9 cellular contexts compared by ENCODE assay signal in genomic region chr13:32669030-32669646, GRCh38.
DNase-seq lines count a peak whose midpoint lies in the region; ATAC-seq and TF ChIP-seq lines count a peak whose summit lies in the region.
"Had no signal": no experiment of that assay in that cellular context is flagged by ENCODE, and none has a peak within 500 bp of the region (broad histone marks: within the 10 kb centered on the region; RNA-seq: fewer than 3 reads in every experiment).

No MANE protein-coding gene starts in this region.

- intact Hi-C loops in PC-3 (cut with micrococcal nuclease): no loop called here

- no peak overlapping the region for H2AK5ac ChIP-seq in neuronal stem cell (ENCODE audit: low read depth, low read length)

- H3K18ac ChIP-seq in neuronal stem cell (ENCODE audit: low read length): no peak overlapping the region

- H3K27me3 Mint-ChIP-seq in endothelial cell (ENCODE audit: unreplicated experiment): peaks cover 2% of the 10 kb centered on the region

- no peaks in the 10 kb centered on the region for H3K79me2 ChIP-seq in PC-3 (ENCODE audit: low read length)

- H2AFZ ChIP-seq in PC-3 (ENCODE audit: low read length) (no peak overlapping the region), neuronal stem cell (ENCODE audit: low read length) (no peak overlapping the region)

- no peak overlapping the region for H4K8ac ChIP-seq in neuronal stem cell (ENCODE audit: low read depth, low read length)

- H3K4me3 ChIP-seq in PC-3 (ENCODE audit: low read length) (no peak overlapping the region), neuronal stem cell (ENCODE audit: low read length in 2 of 2) (no peak overlapping the region)
- H3K4me3 ChIP-seq: BLaER1 had no signal

- peaks cover 3% of the 10 kb centered on the region for H3K36me3 Mint-ChIP-seq in endothelial cell (ENCODE audit: low read depth, unreplicated experiment)

- no peak overlapping the region for H4K91ac ChIP-seq in neuronal stem cell (ENCODE audit: low read depth, low read length, poor library complexity)

- H3K9me3 Mint-ChIP-seq in endothelial cell (ENCODE audit: unreplicated experiment): no peaks in the 10 kb centered on the region

- peak; percentile 49 for TF ChIP-seq RAD21 in Ishikawa (IDR thresholded peaks at IDR 0.05; ENCODE audit: low read depth)

- H3K9me3 ChIP-seq in PC-3 (ENCODE audit: low read length) (no peaks in the 10 kb centered on the region), neuronal stem cell (replicated peaks in 1 of 2; ENCODE audit: control insufficient read depth in 2 of 2, insufficient read depth in 1 of 2, low read depth in 1 of 2, low read length in 2 of 2) (peaks cover 0 to 3% of the 10 kb centered on the region in 2 donors)
- H3K9me3 ChIP-seq: BLaER1 had no signal

- H4K20me1 ChIP-seq in PC-3 (ENCODE audit: low read length): no peaks in the 10 kb centered on the region
- H4K20me1 ChIP-seq: BLaER1 had no signal

- H2BK5ac ChIP-seq in neuronal stem cell (ENCODE audit: low read length): no peak overlapping the region

- ATAC-seq in PC-3 (0 out of 2 replicates have a peak, but pooled peaks have one; percentile 27), GM21360 (IDR thresholded peaks at IDR 0.05; ENCODE audit: unreplicated experiment) (no peak), HG02852 (IDR thresholded peaks at IDR 0.05; ENCODE audit: unreplicated experiment) (no peak)

- no peaks in the 10 kb centered on the region for H3K9me2 ChIP-seq in PC-3 (replicated peaks; ENCODE audit: low read length)

- no peaks in the 10 kb centered on the region for H3F3A ChIP-seq in PC-3 (ENCODE audit: low read length, unreplicated experiment)

- no peak overlapping the region for H2BK15ac ChIP-seq in neuronal stem cell (ENCODE audit: low read length)

- no peak overlapping the region for H3K9ac ChIP-seq in PC-3 (ENCODE audit: low read length)
- H3K9ac ChIP-seq in neuronal stem cell (ENCODE audit: low read depth, low read length, poor library complexity): no peak overlapping the region
- H3K9ac ChIP-seq: BLaER1 had no signal

- no peaks in the 10 kb centered on the region for H3K79me1 ChIP-seq in neuronal stem cell (ENCODE audit: low read depth, low read length)

- WGBS in neuronal stem cell (ENCODE audit: extremely low coverage in 2 of 2, insufficient read length in 2 of 2, insufficient replicate concordance in 1 of 2), 2 donors: no CpG with 5 or more reads among the region's 3 CpGs

- H3K36me3 ChIP-seq in PC-3 (ENCODE audit: low read depth, low read length): 0 out of 2 replicates have a peak, but pooled peaks cover 5% of the 10 kb centered on the region
- peaks cover 2 to 82% of the 10 kb centered on the region in 2 donors for H3K36me3 ChIP-seq in neuronal stem cell (replicated peaks in 1 of 2; ENCODE audit: control insufficient read depth in 2 of 2, insufficient read depth in 2 of 2, low read length in 2 of 2)

- H3K27ac ChIP-seq in PC-3 (ENCODE audit: low read length) (no peak overlapping the region), neuronal stem cell (replicated peaks; ENCODE audit: low read length) (no peak overlapping the region)
- H3K27ac ChIP-seq: BLaER1 had no signal

- POLR2A ChIA-PET in PC-3 (lab: Charles Lee; ENCODE audit: unreplicated experiment): interaction anchor here (0.6 kb wide), 1 partner anchor 142 kb away, joined by 8 read pairs; no protein-coding TSS in a partner anchor

- TF ChIP-seq EP300 in Ishikawa (IDR thresholded peaks at IDR 0.05; ENCODE audit: borderline replicate concordance): no peak

- no peak overlapping the region for H3K14ac ChIP-seq in neuronal stem cell (ENCODE audit: low read length)

- peak; percentile 3 to 55 (median 29) for DNase-seq in NCI-H1417 (lab: John Stamatoyannopoulos, UW)
- no peak for DNase-seq in NCI-H1417 treated with DMSO at 0.1 percent for 48 hours (lab: John Stamatoyannopoulos, UW)
- peak; percentile 65 for DNase-seq in PC-3
- peak; percentile 18 for DNase-seq in endothelial cell (ENCODE audit: low spot score)
- DNase-seq in neuronal stem cell (ENCODE audit: low spot score): peak; percentile 12

- H3K4me1 Mint-ChIP-seq in endothelial cell (ENCODE audit: unreplicated experiment): no peaks in the 10 kb centered on the region

- CTCF ChIA-PET in PC-3 (lab: Charles Lee): interaction anchor here (0.5 to 1.8 kb wide), 10 partner anchors 8 to 198 kb away, joined by 3 to 9 read pairs (median 4); partner anchors contain the start of gene PDS5B

- H3K4me3 Mint-ChIP-seq in endothelial cell (ENCODE audit: unreplicated experiment): no peak overlapping the region

- no peak overlapping the region for H2BK12ac ChIP-seq in neuronal stem cell (ENCODE audit: low read length)

- H3K4ac ChIP-seq in neuronal stem cell (ENCODE audit: low read length): no peak overlapping the region

- TF ChIP-seq CTCF in PC-3 (conservative IDR thresholded peaks at IDR 0.05; ENCODE audit: low read depth, low read length): peak; percentile 78
- peak; percentile 81 for TF ChIP-seq CTCF in endothelial cell (IDR thresholded peaks at IDR 0.05; ENCODE audit: unreplicated experiment)

- H3K23ac ChIP-seq in neuronal stem cell (ENCODE audit: low read depth, low read length, poor library complexity): no peak overlapping the region

- no TSS peak for BruUV-seq in PC-3 (replicated peaks; lab: Mats Ljungman, UMichigan)

- H3K4me1 ChIP-seq in PC-3 (ENCODE audit: insufficient read depth, low read length) (no peaks in the 10 kb centered on the region), neuronal stem cell (ENCODE audit: control insufficient read depth in 2 of 2, insufficient read depth in 1 of 2, low read depth in 1 of 2, low read length in 2 of 2) (no peaks in the 10 kb centered on the region)
- H3K4me1 ChIP-seq: BLaER1 had no signal

- no peaks in the 10 kb centered on the region for H3K27me3 ChIP-seq in PC-3 (ENCODE audit: low read length)
- H3K27me3 ChIP-seq in neuronal stem cell (ENCODE audit: control insufficient read depth in 3 of 3, insufficient read depth in 3 of 3, low read depth in 1 of 3, low read length in 3 of 3): no peaks in the 10 kb centered on the region
- H3K27me3 ChIP-seq: BLaER1 had no signal

- peak overlapping the region; percentile 41 for H3K27ac Mint-ChIP-seq in endothelial cell (ENCODE audit: unreplicated experiment)

- no peak overlapping the region for H2BK120ac ChIP-seq in neuronal stem cell (ENCODE audit: low read depth, low read length)

- H3K4me2 ChIP-seq in PC-3 (ENCODE audit: low read length): no peak overlapping the region
- H3K4me2 ChIP-seq in neuronal stem cell (ENCODE audit: insufficient read depth, low read length, poor library complexity, severe bottlenecking): no peak overlapping the region
- H3K4me2 ChIP-seq: BLaER1 had no signal

TF ChIP-seq in Ishikawa, 13 proteins besides CTCF, POLR2A, EP300 and RAD21:
- TF ChIP-seq, protein P1, sequence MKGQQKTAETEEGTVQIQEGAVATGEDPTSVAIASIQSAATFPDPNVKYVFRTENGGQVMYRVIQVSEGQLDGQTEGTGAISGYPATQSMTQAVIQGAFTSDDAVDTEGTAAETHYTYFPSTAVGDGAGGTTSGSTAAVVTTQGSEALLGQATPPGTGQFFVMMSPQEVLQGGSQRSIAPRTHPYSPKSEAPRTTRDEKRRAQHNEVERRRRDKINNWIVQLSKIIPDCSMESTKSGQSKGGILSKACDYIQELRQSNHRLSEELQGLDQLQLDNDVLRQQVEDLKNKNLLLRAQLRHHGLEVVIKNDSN (IDR thresholded peaks at IDR 0.05): no peak
- no peak for TF ChIP-seq EGR1 (IDR thresholded peaks at IDR 0.05)
- no peak for TF ChIP-seq CREB1 (IDR thresholded peaks at IDR 0.05; ENCODE audit: low read depth)
- TF ChIP-seq ZBTB7A (IDR thresholded peaks at IDR 0.05; ENCODE audit: low read depth): no peak
- no peak for TF ChIP-seq TAF1 (IDR thresholded peaks at IDR 0.05; ENCODE audit: low read depth)
TF ChIP-seq in Ishikawa: peak in this region for 0.
